30 cellular contexts compared by ENCODE assay signal in the genomic region with DNA sequence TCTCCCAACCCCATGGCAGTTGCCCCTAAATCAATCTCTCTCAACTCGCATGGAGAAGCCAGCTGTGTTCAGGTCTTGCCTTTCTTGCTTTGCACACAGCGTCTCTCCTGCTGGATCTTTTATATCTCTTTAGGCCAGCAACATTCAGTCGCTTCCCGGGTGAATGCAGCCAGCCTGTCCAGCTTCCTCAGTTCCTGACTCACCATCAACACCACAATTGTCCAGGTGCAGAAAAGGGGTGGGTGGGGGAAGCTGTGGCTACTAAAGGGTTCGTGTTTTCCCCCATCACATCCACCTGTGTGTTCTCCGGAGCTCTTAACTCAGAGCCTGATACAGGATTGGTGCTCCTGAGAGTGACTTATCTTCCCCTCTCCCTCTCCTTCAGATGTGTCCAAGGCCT. TPM values are rescaled to one million over a fixed set of nuclear protein-coding genes. Genes with fewer than 3 reads are reported as not detected.
"Had no signal": no experiment of that assay in that cellular context is flagged by ENCODE, and none has a peak within 500 bp of the region (broad histone marks: within the 10 kb centered on the region; RNA-seq: fewer than 3 reads in every experiment).

No MANE protein-coding gene starts in this region.

- H3K9me3 ChIP-seq: colonic mucosa, gastrocnemius medialis, heart left ventricle, left lung, prostate gland, right atrium auricular region, stomach, thyroid gland had no signal

- DNase-seq: colonic mucosa; effector CD8-positive, alpha-beta T cell; foreskin fibroblast; gastrocnemius medialis; heart left ventricle; left cardiac atrium; left lung; mesendoderm; midbrain; naive thymus-derived CD4-positive, alpha-beta T cell; stimulated activated CD4-positive, alpha-beta T cell treated with anti-CD3 and anti-CD28 coated beads, Interleukin-2, amount 100 ng/mL, for 24 hours; stimulated activated CD4-positive, alpha-beta T cell treated with anti-CD3 and anti-CD28 coated beads, Interleukin-4, amount 100 ng/mL, for 24 hours; stimulated activated naive CD4-positive, alpha-beta T cell treated with Interleukin-2 at 50 U/mL for 16 hours; stomach; thyroid gland; trophoblast cell had no signal

- H2AFZ ChIP-seq: hepatocyte, neural progenitor cell, parathyroid adenoma had no signal

- H3K4me1 ChIP-seq: colonic mucosa, gastrocnemius medialis, neural progenitor cell, prostate gland had no signal

- H3K4me3 Mint-ChIP-seq: dendritic cell treated with granulocyte-macrophage colony-stimulating factor and Interleukin-4, amounts not matched to agents 40 ng/mL and 50 ng/mL, for 4 days; endodermal cell; naive thymus-derived CD4-positive, alpha-beta T cell; stimulated activated effector memory CD8-positive, alpha-beta T cell treated with anti-CD3 and anti-CD28 coated beads, Interleukin-12 subunit alpha, Interleukin-12 subunit beta, amount 100 ng/mL, for 72 hours had no signal

- FAIRE-seq: islet of Langerhans had no signal

- H3K4me1 Mint-ChIP-seq: stimulated activated effector memory CD8-positive, alpha-beta T cell treated with anti-CD3 and anti-CD28 coated beads, Interleukin-12 subunit alpha, Interleukin-12 subunit beta, amount 100 ng/mL, for 72 hours had no signal

- H3K9ac ChIP-seq: neural progenitor cell, parathyroid adenoma had no signal

- H3K79me2 ChIP-seq: hepatocyte had no signal

- H3K27me3 ChIP-seq: right atrium auricular region, thyroid gland had no signal

- H3K4me3 ChIP-seq: colonic mucosa, gastrocnemius medialis, heart left ventricle, hepatocyte, left lung, neural progenitor cell, prostate gland, right atrium auricular region, smooth muscle cell, stomach, thyroid gland had no signal

- H3K4me2 ChIP-seq: hepatocyte, neural progenitor cell, smooth muscle cell had no signal

- H3K9me3 Mint-ChIP-seq: dendritic cell treated with granulocyte-macrophage colony-stimulating factor and Interleukin-4, amounts not matched to agents 40 ng/mL and 50 ng/mL, for 4 days; endodermal cell; nephron; neural progenitor cell; stimulated activated effector memory CD8-positive, alpha-beta T cell treated with anti-CD3 and anti-CD28 coated beads, Interleukin-12 subunit alpha, Interleukin-12 subunit beta, amount 100 ng/mL, for 72 hours had no signal

- H3K36me3 ChIP-seq: colonic mucosa, gastrocnemius medialis, heart left ventricle, left lung, neural progenitor cell, prostate gland, right atrium auricular region, stomach, thyroid gland had no signal

- H3K36me3 Mint-ChIP-seq: naive thymus-derived CD4-positive, alpha-beta T cell; neural progenitor cell; stimulated activated effector memory CD8-positive, alpha-beta T cell treated with anti-CD3 and anti-CD28 coated beads, Interleukin-12 subunit alpha, Interleukin-12 subunit beta, amount 100 ng/mL, for 72 hours had no signal

- H3K27ac ChIP-seq: colonic mucosa, epithelial cell of prostate, gastrocnemius medialis, heart left ventricle, hepatocyte, left lung, neural progenitor cell, parathyroid adenoma, prostate gland, right atrium auricular region, stomach, thyroid gland had no signal

- ATAC-seq: esophagus mucosa; gastrocnemius medialis; heart left ventricle; left cardiac atrium; left lung; naive thymus-derived CD4-positive, alpha-beta T cell; sciatic nerve; stimulated activated effector memory CD8-positive, alpha-beta T cell treated with anti-CD3 and anti-CD28 coated beads, Interleukin-12 subunit alpha, Interleukin-12 subunit beta, amount 100 ng/mL, for 72 hours had no signal

- H3K27ac Mint-ChIP-seq: dendritic cell treated with granulocyte-macrophage colony-stimulating factor and Interleukin-4, amounts not matched to agents 40 ng/mL and 50 ng/mL, for 4 days; endodermal cell; naive thymus-derived CD4-positive, alpha-beta T cell; nephron; neural progenitor cell; stimulated activated effector memory CD8-positive, alpha-beta T cell treated with anti-CD3 and anti-CD28 coated beads, Interleukin-12 subunit alpha, Interleukin-12 subunit beta, amount 100 ng/mL, for 72 hours had no signal

RNA-seq across cellular contexts. Expression of gene KIAA1549L, which starts 2.3 kb away (rescaled TPM):
- total RNA-seq: naive thymus-derived CD4-positive, alpha-beta T cell had no signal
- polyA plus RNA-seq: naive thymus-derived CD4-positive, alpha-beta T cell had no signal
